8 cellular contexts compared by ENCODE assay signal in genomic region chr15:98904466-98905048, GRCh38.
DNase-seq lines count a peak whose midpoint lies in the region; ATAC-seq, FAIRE-seq and TF ChIP-seq lines count a peak whose summit lies in the region.

No MANE protein-coding gene starts in this region.

- no peak for TF ChIP-seq POLR2A in endothelial cell of umbilical vein (IDR thresholded peaks at IDR 0.05; ENCODE audit: low read depth, low read length)

- POLR2A ChIA-PET in HEK293T (lab: Yijun Ruan, JAX) (interaction anchor here (0.6 to 2.2 kb wide), 3 partner anchors 11 to 133 kb away, joined by 3 to 5 read pairs (median 3); no protein-coding TSS in a partner anchor), endothelial cell of umbilical vein (lab: Charles Lee) (no interaction called here)

- peaks cover 0 to 9% of the 10 kb centered on the region in 2 experiments for H3K36me3 ChIP-seq in endothelial cell of umbilical vein (ENCODE audit: control insufficient read depth in 2 of 2, extremely low read depth in 1 of 2, insufficient read depth in 2 of 2, low read length in 2 of 2)

- peak overlapping the region; percentile 7 for H3K9ac ChIP-seq in endothelial cell of umbilical vein (replicated peaks; ENCODE audit: extremely low read depth, insufficient read depth, low read length)

- H3K9me1 ChIP-seq in endothelial cell of umbilical vein (replicated peaks; ENCODE audit: control insufficient read depth, extremely low read depth, insufficient read depth, low read length) = no peaks in the 10 kb centered on the region

- H3K4me2 ChIP-seq in endothelial cell of umbilical vein (ENCODE audit: insufficient read depth, low read length) = no peak overlapping the region

- no peaks in the 10 kb centered on the region for H4K20me1 ChIP-seq in endothelial cell of umbilical vein (replicated peaks; ENCODE audit: control insufficient read depth, extremely low read depth, insufficient read depth, low read length)

- no peaks in the 10 kb centered on the region for H3K27me3 ChIP-seq in endothelial cell of umbilical vein (ENCODE audit: control insufficient read depth in 2 of 2, insufficient read depth in 2 of 2, low read length in 2 of 2)

- H2AFZ ChIP-seq in endothelial cell of umbilical vein (ENCODE audit: low read depth, low read length) = no peak overlapping the region

- TF ChIP-seq CTCF in endothelial cell of umbilical vein (IDR thresholded peaks at IDR 0.05; ENCODE audit: extremely low read depth in 1 of 2, insufficient read depth in 1 of 2, low read depth in 1 of 2, low read length in 2 of 2) = peak; percentile 52 to 58

- H3K4me3 ChIP-seq in endothelial cell of umbilical vein (replicated peaks in 1 of 3; ENCODE audit: insufficient read depth in 1 of 3, low read depth in 1 of 3, low read length in 3 of 3) = no peak overlapping the region

- BruUV-seq in endothelial cell of umbilical vein (replicated peaks; lab: Mats Ljungman, UMichigan) = no TSS peak

- peak; percentile 76 for FAIRE-seq in endothelial cell of umbilical vein (lab: Jason Lieb, UNC)

- ATAC-seq in HG03196 (IDR thresholded peaks at IDR 0.05; ENCODE audit: unreplicated experiment) = no peak
- no peak for ATAC-seq in HG02759 (IDR thresholded peaks at IDR 0.05; ENCODE audit: unreplicated experiment)

- intact Hi-C loops in endothelial cell of umbilical vein (cut with micrococcal nuclease) = loop anchor here (1.0 to 2.0 kb wide), 4 partner anchors 51 to 462 kb away; no protein-coding TSS in a partner anchor

- CTCF ChIA-PET in HEK293T (lab: Yijun Ruan, JAX) (interaction anchor here (0.5 to 1.9 kb wide), 8 partner anchors 23 to 181 kb away, joined by 3 to 5 read pairs (median 4); no protein-coding TSS in a partner anchor), endothelial cell of umbilical vein (lab: Charles Lee) (interaction anchor here (0.7 to 4.1 kb wide), 17 partner anchors 10 to 385 kb away, joined by 3 to 48 read pairs (median 5); no protein-coding TSS in a partner anchor)

- peak overlapping the region; percentile 46 for H3K27ac ChIP-seq in endothelial cell of umbilical vein (ENCODE audit: insufficient read depth, low read depth, low read length)

- peaks cover 42% of the 10 kb centered on the region for H3K4me1 ChIP-seq in endothelial cell of umbilical vein (ENCODE audit: control insufficient read depth, extremely low read depth, insufficient read depth, low read length)

- DNase-seq in COLO668 (lab: John Stamatoyannopoulos, UW; ENCODE audit: unreplicated experiment) (peak; percentile 19), HEK293T (ENCODE audit: extremely low spot score) (peak; percentile 64), RPMI7951 (ENCODE audit: low read depth) (peak; percentile 78), endothelial cell of umbilical vein (ENCODE audit: low read depth, low spot score) (peak; percentile 53), myocyte (ENCODE audit: low read depth) (peak; percentile 63), DMS79 treated with DMSO at 0.1 percent for 48 hours (lab: John Stamatoyannopoulos, UW) (no peak)

- dilution Hi-C loops in endothelial cell of umbilical vein (cut with MboI; ENCODE audit: extremely low pct_ligation_motif_present, low sequenced_read_pairs) = no loop called here

- H3K79me2 ChIP-seq in endothelial cell of umbilical vein (ENCODE audit: control insufficient read depth, insufficient read depth, low read length) = no peaks in the 10 kb centered on the region

- H3K9me3 ChIP-seq in endothelial cell of umbilical vein (replicated peaks; ENCODE audit: control insufficient read depth, insufficient read depth, low read length) = no peaks in the 10 kb centered on the region

TF ChIP-seq in HEK293T, 16 proteins besides CTCF, POLR2A, EP300 and RAD21:
- no peak for TF ChIP-seq LEF1 (IDR thresholded peaks at IDR 0.05; ENCODE audit: borderline replicate concordance)
- no peak for TF ChIP-seq NFRKB (IDR thresholded peaks at IDR 0.05)
- no peak for TF ChIP-seq FOXK2 (IDR thresholded peaks at IDR 0.05)
- TF ChIP-seq ELF4 (IDR thresholded peaks at IDR 0.05) = no peak
- no peak for TF ChIP-seq FOXM1 (IDR thresholded peaks at IDR 0.05; ENCODE audit: borderline replicate concordance)
- no peak for TF ChIP-seq HDGF (IDR thresholded peaks at IDR 0.05; ENCODE audit: borderline replicate concordance)
- no peak for TF ChIP-seq CTBP1 (IDR thresholded peaks at IDR 0.05; ENCODE audit: borderline replicate concordance)
- no peak for TF ChIP-seq L3MBTL2 (conservative IDR thresholded peaks at IDR 0.05)
- TF ChIP-seq TARDBP (IDR thresholded peaks at IDR 0.05) = no peak
- TF ChIP-seq SUZ12 (IDR thresholded peaks at IDR 0.05) = no peak

TF ChIP-seq in endothelial cell of umbilical vein, 7 proteins besides CTCF, POLR2A, EP300 and RAD21:
- TF ChIP-seq GATA2 (IDR thresholded peaks at IDR 0.05; ENCODE audit: insufficient read depth, insufficient read length, low read depth, low read length) (peak; percentile 29), MAX (IDR thresholded peaks at IDR 0.05; ENCODE audit: insufficient read depth, insufficient read length) (no peak)
TF ChIP-seq in endothelial cell of umbilical vein: peak in this region for 1.
